In the genomic region with DNA sequence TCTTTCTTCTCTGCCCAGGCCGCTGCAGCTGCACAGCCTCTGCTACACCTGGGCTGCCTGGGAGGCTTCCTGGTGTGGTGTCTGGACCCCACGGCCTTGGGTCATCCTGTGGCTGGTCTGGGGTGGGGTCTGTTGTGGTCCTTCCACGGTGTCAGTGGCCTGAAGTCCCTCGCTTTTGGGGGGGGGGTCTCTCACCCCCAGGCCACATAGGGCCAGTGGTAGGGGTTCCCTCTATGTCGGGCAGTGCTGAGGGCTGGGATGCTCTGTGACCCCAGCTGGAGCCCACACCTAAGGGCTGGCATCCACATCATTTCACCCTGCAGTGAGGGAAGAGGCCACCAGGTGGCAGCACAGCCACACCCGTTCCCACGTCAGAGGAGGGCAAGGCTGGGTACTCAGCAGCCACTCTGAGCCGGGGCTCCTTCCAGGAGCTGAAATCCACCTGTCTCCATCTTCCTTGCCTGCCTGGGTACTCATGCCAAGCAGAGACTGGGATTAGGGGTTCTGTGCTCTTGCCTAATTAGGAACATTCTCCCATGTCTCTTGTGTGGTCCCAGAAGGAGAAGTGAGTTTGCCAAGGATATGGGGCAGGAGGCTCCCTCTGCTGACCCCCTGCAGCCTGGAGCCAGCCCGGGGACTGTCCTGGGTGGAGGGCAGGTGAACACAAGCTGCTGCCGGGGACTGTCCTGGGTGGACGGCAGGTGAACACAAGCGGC, we compare ENCODE assay signal across 8 cellular contexts. TPM values are rescaled to one million over a fixed set of nuclear protein-coding genes. Genes with fewer than 3 reads are reported as not detected.
A peak's percentile ranks its signal among the peaks of the same experiment; 100 is the strongest.
DNase-seq lines count a peak whose midpoint lies in the region; ATAC-seq and TF ChIP-seq lines count a peak whose summit lies in the region.

No MANE protein-coding gene starts in this region.

- H3K27ac ChIP-seq in ascending aorta (no peak overlapping the region), right cardiac atrium (ENCODE audit: low read length) (no peak overlapping the region), gastrocnemius medialis (no peak overlapping the region)

- no peaks in the 10 kb centered on the region for H3K27me3 ChIP-seq in ascending aorta
- no peaks in the 10 kb centered on the region for H3K27me3 ChIP-seq in right cardiac atrium (ENCODE audit: control insufficient read depth, insufficient read depth)
- H3K27me3 ChIP-seq in gastrocnemius medialis = peaks cover 4 to 15% (median 7%) of the 10 kb centered on the region in 3 donors

- H3K4me3 ChIP-seq in ascending aorta (no peak overlapping the region), right cardiac atrium (ENCODE audit: low read length) (no peak overlapping the region), gastrocnemius medialis (no peak overlapping the region)

- H3K36me3 ChIP-seq in ascending aorta = peaks cover 31 to 38% of the 10 kb centered on the region in 2 donors
- peaks cover 0 to 43% of the 10 kb centered on the region in 2 donors for H3K36me3 ChIP-seq in gastrocnemius medialis

- ATAC-seq in right cardiac atrium (peak; percentile 54 to 58), gastrocnemius medialis (peak; percentile 65 to 71), HG02763 (IDR thresholded peaks at IDR 0.05; ENCODE audit: unreplicated experiment) (no peak), HG02981 (IDR thresholded peaks at IDR 0.05; ENCODE audit: unreplicated experiment) (no peak)

- H3K9me3 ChIP-seq in ascending aorta = no peaks in the 10 kb centered on the region
- H3K9me3 ChIP-seq in right cardiac atrium (ENCODE audit: control insufficient read depth, low read length) = no peaks in the 10 kb centered on the region
- no peaks in the 10 kb centered on the region for H3K9me3 ChIP-seq in gastrocnemius medialis

- intact Hi-C loops in ascending aorta (cut with DNase I) (loop anchor here (1.0 kb wide), 1 partner anchor 306 kb away; no protein-coding TSS in a partner anchor), right cardiac atrium (cut with DNase I) (loop anchor here (2.0 to 10.0 kb wide), 4 partner anchors 73 to 617 kb away; no protein-coding TSS in a partner anchor), gastrocnemius medialis (cut with DNase I; ENCODE audit: low total_unique reads) (loop anchor here (1.0 kb wide), 2 partner anchors 22 to 306 kb away; no protein-coding TSS in a partner anchor)

- DNase-seq in NCI-H1092 (lab: John Stamatoyannopoulos, UW) (peak; percentile 45), T-helper 22 cell (ENCODE audit: low read depth) (peak; percentile 37), ascending aorta (ENCODE audit: low spot score in 2 of 2) (peak in 1 of 2 donors; percentile 83), right cardiac atrium (peak; percentile 61 to 89 (median 86)), gastrocnemius medialis (peak in 1 of 2 donors; percentile 60)

- 44% methylated on average over 12 of the region's 12 CpGs for WGBS in right cardiac atrium

- TF ChIP-seq CTCF in GM12873 (IDR thresholded peaks at IDR 0.05; ENCODE audit: insufficient read depth, low read depth, low read length, missing control alignments) (peak; percentile 91), ascending aorta (IDR thresholded peaks at IDR 0.05) (peak; percentile 79 to 95 (median 86)), gastrocnemius medialis (IDR thresholded peaks at IDR 0.05 in 4 of 5, conservative IDR thresholded peaks at IDR 0.05 in 1 of 5) (peak; percentile 81 to 94 (median 91))

- in situ Hi-C loops in gastrocnemius medialis (cut with MboI; ENCODE audit: low sequenced_read_pairs in 4 of 4) = no loop called here

- no peak for TF ChIP-seq POLR2A in gastrocnemius medialis (IDR thresholded peaks at IDR 0.05)

- H3K4me1 ChIP-seq in ascending aorta = peaks cover 0 to 5% of the 10 kb centered on the region in 2 donors
- peaks cover 3% of the 10 kb centered on the region for H3K4me1 ChIP-seq in right cardiac atrium (ENCODE audit: control insufficient read depth, insufficient read depth, low read length)
- H3K4me1 ChIP-seq in gastrocnemius medialis = peaks cover 10 to 13% of the 10 kb centered on the region in 2 donors

RNA-seq across cellular contexts. Expression of a gene that starts 13.0 kb away (rescaled TPM):
- 13.2 TPM for total RNA-seq in ascending aorta
- total RNA-seq in right cardiac atrium = 10 to 100 TPM; 35.6 to 48.0 (median 42.3) TPM
- polyA plus RNA-seq in right cardiac atrium = 25.4 TPM
- total RNA-seq in gastrocnemius medialis = 10 to 100 TPM in 2 of 4 donors, 1 to 10 TPM in 2; 5.1 to 14.2 (median 9.3) TPM

Comparison
In these comparisons a context has a peak if more than half of its experiments do, and no peak if none do; other contexts are left out.
1. ATAC-seq: peak in right cardiac atrium (2 of 2) and gastrocnemius medialis (2 of 2); none in HG02763 (single experiment) and HG02981 (single experiment).
2. Peak in every context shown above with its lines, with median percentiles within 50 percentile points of each other: CTCF ChIP-seq.